Comparison of ENCODE assay signal across 17 cellular contexts in genomic region chr1:4638347-4638734, GRCh38. TPM values are rescaled to one million over a fixed set of nuclear protein-coding genes. Genes with fewer than 3 reads are reported as not detected.
A peak's percentile ranks its signal among the peaks of the same experiment; 100 is the strongest.
DNase-seq lines count a peak whose midpoint lies in the region; ATAC-seq lines count a peak whose summit lies in the region.
"Had no signal": no experiment of that assay in that cellular context is flagged by ENCODE, and none has a peak within 500 bp of the region (broad histone marks: within the 10 kb centered on the region; RNA-seq: fewer than 3 reads in every experiment).

No MANE protein-coding gene starts in this region.

- POLR2A ChIA-PET in naive thymus-derived CD4-positive, alpha-beta T cell (lab: Charles Lee), result no interaction called here

- DNase-seq in M059J (ENCODE audit: low read depth), result peak; percentile 50
- peak; percentile 23 for DNase-seq in RPMI7951 (ENCODE audit: low read depth)
- DNase-seq in naive thymus-derived CD4-positive, alpha-beta T cell, result no peak
- DNase-seq in NCI-H2107 treated with DMSO at 0.1 percent for 48 hours (lab: John Stamatoyannopoulos, UW; ENCODE audit: unreplicated experiment), result no peak
- DNase-seq in DMS53 (lab: John Stamatoyannopoulos, UW), result no peak
- no peak for DNase-seq in DMS114 treated with DMSO at 0.1 percent for 48 hours (lab: John Stamatoyannopoulos, UW; ENCODE audit: unreplicated experiment)
- DNase-seq: 8988T, BE2C, EL, KBM-7, NCI-H187, NCI-H345, NCI-H526 treated with DMSO at 0.1 percent for 48 hours, OCI-M1, RPMI8226 had no signal

- H3K4me2 ChIP-seq in BLaER1, result peak overlapping the region; percentile 39

- no peaks in the 10 kb centered on the region for H3K36me3 ChIP-seq in BLaER1
- H3K36me3 ChIP-seq in naive thymus-derived CD4-positive, alpha-beta T cell (ENCODE audit: control insufficient read depth in 2 of 3, insufficient read depth in 3 of 3, low read length in 3 of 3), result no peaks in the 10 kb centered on the region
- H3K36me3 ChIP-seq: BE2C had no signal

- CTCF ChIA-PET in naive thymus-derived CD4-positive, alpha-beta T cell (lab: Charles Lee), result interaction anchor here (1.2 kb wide), 1 partner anchor 13 kb away, joined by 3 read pairs; no protein-coding TSS in a partner anchor

- peak overlapping the region in 1 of 9 donors; percentile 38 for H3K27ac Mint-ChIP-seq in naive thymus-derived CD4-positive, alpha-beta T cell

- no peaks in the 10 kb centered on the region for H4K20me1 ChIP-seq in BLaER1

- H3K9me3 ChIP-seq in BLaER1, result no peaks in the 10 kb centered on the region
- no peaks in the 10 kb centered on the region for H3K9me3 ChIP-seq in naive thymus-derived CD4-positive, alpha-beta T cell (ENCODE audit: control insufficient read depth in 2 of 3, low read length in 3 of 3)
- H3K9me3 ChIP-seq: BE2C had no signal

- peaks cover 23% of the 10 kb centered on the region for H3K4me1 ChIP-seq in BLaER1
- H3K4me1 ChIP-seq in naive thymus-derived CD4-positive, alpha-beta T cell (ENCODE audit: control insufficient read depth in 2 of 2, insufficient read depth in 2 of 2, low read length in 2 of 2), result no peaks in the 10 kb centered on the region
- H3K4me1 ChIP-seq: BE2C had no signal

- ATAC-seq in naive thymus-derived CD4-positive, alpha-beta T cell, result peak; percentile 41
- no peak for ATAC-seq in HG03342 (IDR thresholded peaks at IDR 0.05; ENCODE audit: unreplicated experiment)

- H3K9ac ChIP-seq in BLaER1, result no peak overlapping the region

- no peaks in the 10 kb centered on the region for H3K27me3 ChIP-seq in BLaER1
- H3K27me3 ChIP-seq in naive thymus-derived CD4-positive, alpha-beta T cell (ENCODE audit: control insufficient read depth in 2 of 2, insufficient read depth in 2 of 2, low read length in 2 of 2), result no peaks in the 10 kb centered on the region
- H3K27me3 ChIP-seq: BE2C had no signal

- no peak overlapping the region for H3K4me3 ChIP-seq in BLaER1
- no peak overlapping the region for H3K4me3 ChIP-seq in naive thymus-derived CD4-positive, alpha-beta T cell (ENCODE audit: low read length)

- no peaks in the 10 kb centered on the region for H3K4me1 Mint-ChIP-seq in naive thymus-derived CD4-positive, alpha-beta T cell

- peaks cover 9 to 35% (median 15%) of the 10 kb centered on the region in 5 donors for H3K27me3 Mint-ChIP-seq in naive thymus-derived CD4-positive, alpha-beta T cell

- intact Hi-C loops in naive thymus-derived CD4-positive, alpha-beta T cell (cut with micrococcal nuclease), result no loop called here

- H3K36me3 Mint-ChIP-seq in naive thymus-derived CD4-positive, alpha-beta T cell, result no peaks in the 10 kb centered on the region

- no peak overlapping the region for H3K27ac ChIP-seq in BLaER1
- no peak overlapping the region for H3K27ac ChIP-seq in naive thymus-derived CD4-positive, alpha-beta T cell (ENCODE audit: low read depth, low read length)

- no peak overlapping the region for H3K4me3 Mint-ChIP-seq in naive thymus-derived CD4-positive, alpha-beta T cell

- no peaks in the 10 kb centered on the region for H3K9me3 Mint-ChIP-seq in naive thymus-derived CD4-positive, alpha-beta T cell

RNA-seq across cellular contexts. Expression of gene AJAP1, which starts 16.1 kb away (rescaled TPM):
- not detected in 2 replicates for total RNA-seq in M059J (2014; rRNA removed; shearing (Covaris generic))
- 2.2 TPM in 2 replicates for total RNA-seq in RPMI7951 (2014; rRNA removed; shearing (Covaris generic))
- total RNA-seq in naive thymus-derived CD4-positive, alpha-beta T cell, result 1 to 10 TPM in 3 of 5 experiments, under 1 TPM in 1, not detected in 1; 0.61 to 2.4 (median 1.2) TPM
- under 1 TPM; 0.09 to 0.15 TPM for polyA plus RNA-seq in naive thymus-derived CD4-positive, alpha-beta T cell

Comparison
In these comparisons a context has a peak if more than half of its experiments do, and no peak if none do; other contexts are left out.
1. DNase-seq: peak in M059J (single experiment) and RPMI7951 (single experiment); none in naive thymus-derived CD4-positive, alpha-beta T cell (0 of 9), NCI-H2107 treated with DMSO at 0.1 percent for 48 hours (single experiment), DMS53 (single experiment) and DMS114 treated with DMSO at 0.1 percent for 48 hours (single experiment).